In the genomic region with DNA sequence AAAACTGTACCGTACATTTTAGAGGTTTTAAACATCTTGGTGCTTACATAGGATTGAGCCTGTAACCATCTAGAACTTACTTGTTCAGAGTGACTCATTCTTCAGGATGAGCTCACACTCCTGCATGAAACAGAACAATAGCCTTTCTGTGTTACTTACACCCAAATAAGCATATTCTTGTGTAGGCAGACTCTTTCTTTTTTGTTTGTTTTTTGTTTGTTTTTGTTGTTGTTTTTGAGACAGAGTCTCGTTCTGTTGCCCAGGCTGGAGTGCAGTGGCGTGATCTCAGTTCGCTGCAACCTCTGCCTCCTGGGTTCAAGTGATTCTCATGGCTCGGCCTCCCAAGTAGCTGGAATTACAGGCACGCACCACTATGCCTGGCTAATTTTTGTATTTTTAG, we compare ENCODE assay signal across 10 cellular contexts. TPM values are rescaled to one million over a fixed set of nuclear protein-coding genes. Genes with fewer than 3 reads are reported as not detected.
DNase-seq lines count a peak whose midpoint lies in the region; ATAC-seq, FAIRE-seq and TF ChIP-seq lines count a peak whose summit lies in the region.
"Had no signal": no experiment of that assay in that cellular context is flagged by ENCODE, and none has a peak within 500 bp of the region (broad histone marks: within the 10 kb centered on the region; RNA-seq: fewer than 3 reads in every experiment).

No MANE protein-coding gene starts in this region.

- H3K27ac ChIP-seq in osteoblast (ENCODE audit: low read depth, low read length) (no peak overlapping the region), small intestine (ENCODE audit: low read depth in 1 of 2, low read length in 1 of 2) (no peak overlapping the region)

- TF ChIP-seq CTCF in osteoblast (IDR thresholded peaks at IDR 0.05; ENCODE audit: extremely low read depth, low read depth, low read length), result no peak

- H4K20me1 ChIP-seq in osteoblast (ENCODE audit: insufficient read depth, low read length), result no peaks in the 10 kb centered on the region

- H2AFZ ChIP-seq in osteoblast (ENCODE audit: low read length), result no peak overlapping the region

- no peaks in the 10 kb centered on the region for H3K79me2 ChIP-seq in osteoblast (ENCODE audit: insufficient read depth, low read length)

- peak; percentile 63 for DNase-seq in EL
- DNase-seq in RCC 7860 (ENCODE audit: low spot score), result peak; percentile 53
- DNase-seq in dermis blood vessel endothelial cell, result peak; percentile 84
- peak; percentile 94 for DNase-seq in osteoblast (ENCODE audit: insufficient read length, low spot score, missing footprints)
- no peak for DNase-seq in small intestine
- no peak for DNase-seq in NCI-H526 (lab: John Stamatoyannopoulos, UW)
- no peak for DNase-seq in DMS153 (lab: John Stamatoyannopoulos, UW)
- DNase-seq: aorta, GOT3 had no signal

- WGBS in small intestine, 3 donors, result 79 to 83% (median 80%) methylated on average over 6 of the region's 6 CpGs

- no peak overlapping the region for H3K4me3 ChIP-seq in osteoblast (ENCODE audit: insufficient read depth, low read length)
- H3K4me3 ChIP-seq in small intestine (ENCODE audit: low read depth in 1 of 2, low read length in 2 of 2), result no peak overlapping the region

- H3K9me3 ChIP-seq in osteoblast (ENCODE audit: low read depth, low read length) (peaks cover 3% of the 10 kb centered on the region), small intestine (ENCODE audit: control insufficient read depth, low read depth) (no peaks in the 10 kb centered on the region)

- H3K36me3 ChIP-seq in osteoblast (ENCODE audit: insufficient read depth, low read length), result no peaks in the 10 kb centered on the region
- H3K36me3 ChIP-seq in small intestine (ENCODE audit: control insufficient read depth in 2 of 2, insufficient read depth in 2 of 2, low read length in 2 of 2), result no peaks in the 10 kb centered on the region

- H3K27me3 ChIP-seq in osteoblast (ENCODE audit: insufficient read depth, low read length) (no peaks in the 10 kb centered on the region), small intestine (ENCODE audit: control insufficient read depth in 2 of 2, insufficient read depth in 2 of 2, low read length in 2 of 2) (no peaks in the 10 kb centered on the region)

- FAIRE-seq in RCC 7860 (lab: Jason Lieb, UNC) (peak; percentile 88), small intestine (lab: Jason Lieb, UNC) (no peak)

- no peak overlapping the region for H3K4me2 ChIP-seq in osteoblast (ENCODE audit: insufficient read depth, low read length)

- no peak for ATAC-seq in GM21390 (IDR thresholded peaks at IDR 0.05; ENCODE audit: unreplicated experiment)

- H3K4me1 ChIP-seq in osteoblast (ENCODE audit: insufficient read depth, low read length) (peaks cover 9% of the 10 kb centered on the region), small intestine (ENCODE audit: control insufficient read depth in 2 of 2, insufficient read depth in 1 of 2, low read depth in 1 of 2, low read length in 1 of 2) (no peaks in the 10 kb centered on the region)

RNA-seq across cellular contexts. Expression of a gene that starts 3.8 kb away (rescaled TPM):
- total RNA-seq in dermis blood vessel endothelial cell (not detected in 2 replicates), osteoblast (not detected in 2 replicates)
- polyA plus RNA-seq in small intestine, result not detected
- total RNA-seq: aorta had no signal
- polyA plus RNA-seq: aorta had no signal

Comparison
In these comparisons a context has a peak if more than half of its experiments do, and no peak if none do; other contexts are left out.
1. DNase-seq: peak in EL (single experiment), RCC 7860 (single experiment), dermis blood vessel endothelial cell (single experiment) and osteoblast (single experiment); none in small intestine (single experiment), NCI-H526 (0 of 2) and DMS153 (single experiment).